In genomic region chrX:78124304-78124703, GRCh38 we compare ENCODE assay signal across 12 cellular contexts. TPM values are rescaled to one million over a fixed set of nuclear protein-coding genes. Genes with fewer than 3 reads are reported as not detected.
DNase-seq lines count a peak whose midpoint lies in the region; ATAC-seq, FAIRE-seq and TF ChIP-seq lines count a peak whose summit lies in the region.
"Had no signal": no experiment of that assay in that cellular context is flagged by ENCODE, and none has a peak within 500 bp of the region (broad histone marks: within the 10 kb centered on the region; RNA-seq: fewer than 3 reads in every experiment).

No MANE protein-coding gene starts in this region.

- H3K4me1 ChIP-seq in hepatocyte (ENCODE audit: insufficient read depth) (no peaks in the 10 kb centered on the region), ovary (ENCODE audit: insufficient read depth) (no peaks in the 10 kb centered on the region)
- H3K4me1 ChIP-seq: left ventricle myocardium inferior, suprapubic skin had no signal

- H3K36me3 ChIP-seq in hepatocyte (replicated peaks; ENCODE audit: insufficient read depth, low read depth) (no peaks in the 10 kb centered on the region), ovary (no peaks in the 10 kb centered on the region)

- TF ChIP-seq POLR2A in GM12891 (IDR thresholded peaks at IDR 0.05; ENCODE audit: low read depth, low read length) (no peak), ovary (IDR thresholded peaks at IDR 0.05) (no peak)

- TF ChIP-seq CTCF in C4-2B (conservative IDR thresholded peaks at IDR 0.05) (0 out of 2 replicates have a peak, but pooled peaks have one; percentile 24), hepatocyte (IDR thresholded peaks at IDR 0.05; ENCODE audit: poor library complexity) (peak; percentile 25), ovary (IDR thresholded peaks at IDR 0.05) (no peak)

- intact Hi-C loops in ovary (cut with DNase I): no loop called here

- ATAC-seq in SK-N-SH treated with all-trans-retinoic acid at 6 μM for 48 hours: peak; percentile 60

- no peak for TF ChIP-seq EP300 in ovary (IDR thresholded peaks at IDR 0.05)

- no peak overlapping the region for H2AFZ ChIP-seq in hepatocyte

- H3K4me3 ChIP-seq in hepatocyte (no peak overlapping the region), ovary (no peak overlapping the region)
- H3K4me3 ChIP-seq: left ventricle myocardium inferior, suprapubic skin had no signal

- FAIRE-seq in GM12891 (lab: Jason Lieb, UNC): peak; percentile 82
- FAIRE-seq: endothelial cell of umbilical vein had no signal

- H3K9me3 ChIP-seq in hepatocyte (ENCODE audit: low read depth): no peaks in the 10 kb centered on the region
- H3K9me3 ChIP-seq in ovary: no peaks in the 10 kb centered on the region
- H3K9me3 ChIP-seq: left ventricle myocardium inferior, suprapubic skin had no signal

- DNase-seq in GM12891 (ENCODE audit: insufficient read length, low spot score): no peak
- DNase-seq in hepatocyte (ENCODE audit: low spot score): no peak
- no peak for DNase-seq in ovary
- no peak for DNase-seq in GOT3 (lab: John Stamatoyannopoulos, UW)
- no peak for DNase-seq in OCI-M2 (lab: John Stamatoyannopoulos, UW; ENCODE audit: unreplicated experiment)
- DNase-seq: activated naive CD8-positive, alpha-beta T cell treated with anti-CD3 and anti-CD28 coated beads, Interleukin-2, amount 10 ng/mL, durations not matched to agents 7 days and 5 days; left ventricle myocardium inferior; NCI-H2081 had no signal

- H3K4me2 ChIP-seq in hepatocyte: no peak overlapping the region

- no peak overlapping the region for H3K27ac ChIP-seq in C4-2B
- H3K27ac ChIP-seq in hepatocyte: no peak overlapping the region
- no peak overlapping the region for H3K27ac ChIP-seq in ovary
- H3K27ac ChIP-seq: left ventricle myocardium inferior, suprapubic skin had no signal

- peaks cover 8% of the 10 kb centered on the region for H3K79me2 ChIP-seq in hepatocyte

- H3K27me3 ChIP-seq in hepatocyte (no peaks in the 10 kb centered on the region), ovary (no peaks in the 10 kb centered on the region)
- H3K27me3 ChIP-seq: suprapubic skin had no signal

- no peaks in the 10 kb centered on the region for H3K9me2 ChIP-seq in hepatocyte (replicated peaks; ENCODE audit: insufficient read depth)

- H4K20me1 ChIP-seq in hepatocyte (ENCODE audit: insufficient read depth, poor library complexity, severe bottlenecking): peaks cover 10% of the 10 kb centered on the region

- WGBS in hepatocyte (ENCODE audit: low lambda C conversion rate, missing lambda C conversion rate): 73% methylated on average over 2 of the region's 2 CpGs
- WGBS in ovary, 3 donors: 70 to 74% (median 71%) methylated on average over 2 of the region's 2 CpGs

TF ChIP-seq in GM12891, 5 proteins besides CTCF, POLR2A, EP300 and RAD21:
- TF ChIP-seq POU2F2 (IDR thresholded peaks at IDR 0.05; ENCODE audit: low read depth, low read length) (no peak), SPI1 (IDR thresholded peaks at IDR 0.05; ENCODE audit: low read depth, low read length) (no peak), PAX5 (IDR thresholded peaks at IDR 0.05; ENCODE audit: insufficient read depth, low read length, severe bottlenecking) (no peak), TAF1 (IDR thresholded peaks at IDR 0.05; ENCODE audit: low read depth, low read length) (no peak)

TF ChIP-seq in SK-N-SH treated with all-trans-retinoic acid at 6 μM for 48 hours, 23 proteins besides CTCF, POLR2A, EP300 and RAD21:
- TF ChIP-seq ESRRG (CRISPR knock-in tag; IDR thresholded peaks at IDR 0.05): no peak
- no peak for TF ChIP-seq ARNTL (CRISPR knock-in tag; IDR thresholded peaks at IDR 0.05; ENCODE audit: borderline replicate concordance, low read depth)
- no peak for TF ChIP-seq ZC3H10 (CRISPR knock-in tag; IDR thresholded peaks at IDR 0.05)
- TF ChIP-seq, protein P1, sequence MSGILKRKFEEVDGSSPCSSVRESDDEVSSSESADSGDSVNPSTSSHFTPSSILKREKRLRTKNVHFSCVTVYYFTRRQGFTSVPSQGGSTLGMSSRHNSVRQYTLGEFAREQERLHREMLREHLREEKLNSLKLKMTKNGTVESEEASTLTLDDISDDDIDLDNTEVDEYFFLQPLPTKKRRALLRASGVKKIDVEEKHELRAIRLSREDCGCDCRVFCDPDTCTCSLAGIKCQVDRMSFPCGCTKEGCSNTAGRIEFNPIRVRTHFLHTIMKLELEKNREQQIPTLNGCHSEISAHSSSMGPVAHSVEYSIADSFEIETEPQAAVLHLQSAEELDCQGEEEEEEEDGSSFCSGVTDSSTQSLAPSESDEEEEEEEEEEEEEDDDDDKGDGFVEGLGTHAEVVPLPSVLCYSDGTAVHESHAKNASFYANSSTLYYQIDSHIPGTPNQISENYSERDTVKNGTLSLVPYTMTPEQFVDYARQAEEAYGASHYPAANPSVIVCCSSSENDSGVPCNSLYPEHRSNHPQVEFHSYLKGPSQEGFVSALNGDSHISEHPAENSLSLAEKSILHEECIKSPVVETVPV (CRISPR knock-in tag; IDR thresholded peaks at IDR 0.05): no peak
- TF ChIP-seq TSHZ2 (CRISPR knock-in tag; IDR thresholded peaks at IDR 0.05): no peak
- TF ChIP-seq CSDC2 (CRISPR knock-in tag; IDR thresholded peaks at IDR 0.05): no peak
- TF ChIP-seq TOX (CRISPR knock-in tag; IDR thresholded peaks at IDR 0.05; ENCODE audit: borderline replicate concordance): no peak
- no peak for TF ChIP-seq PPARA (CRISPR knock-in tag; IDR thresholded peaks at IDR 0.05; ENCODE audit: borderline replicate concordance)
- TF ChIP-seq POU6F1 (CRISPR knock-in tag; IDR thresholded peaks at IDR 0.05; ENCODE audit: borderline replicate concordance, low read depth): no peak
- TF ChIP-seq TCF4 (CRISPR knock-in tag; IDR thresholded peaks at IDR 0.05; ENCODE audit: borderline replicate concordance): no peak
- TF ChIP-seq ISL1 (CRISPR knock-in tag; IDR thresholded peaks at IDR 0.05): no peak

RNA-seq across cellular contexts. Expression of gene TAF9B, which starts 15.1 kb away (rescaled TPM):
- polyA plus RNA-seq in GM12891 (2012; ENCODE audit: low read depth, missing spikeins): 12.1 TPM
- total RNA-seq in hepatocyte (20.0 and 23.0 TPM in 2 replicates), ovary (10 to 100 TPM; 15.0 to 26.9 (median 18.3) TPM)
- polyA plus RNA-seq in hepatocyte (12.0 and 13.5 TPM in 2 replicates), ovary (10 to 100 TPM; 14.3 to 22.9 TPM)

RNA-seq across cellular contexts. Expression of gene PGK1, which starts 20.3 kb away (rescaled TPM):
- polyA plus RNA-seq in GM12891 (2012; ENCODE audit: low read depth, missing spikeins): 633 TPM
- 236 and 255 TPM in 2 replicates for total RNA-seq in hepatocyte
- polyA plus RNA-seq in hepatocyte: 279 and 283 TPM in 2 replicates
- 100 to 1,000 TPM in 6 of 7 donors, 10 to 100 TPM in 1; 73.6 to 216 (median 132) TPM for total RNA-seq in ovary
- 100 to 1,000 TPM in 1 of 2 donors, 10 to 100 TPM in 1; 72.5 to 251 TPM for polyA plus RNA-seq in ovary

Comparison
In these comparisons a context has a peak if more than half of its experiments do, and no peak if none do; other contexts are left out.
1. CTCF ChIP-seq: peak in C4-2B (single experiment) and hepatocyte (single experiment); none in ovary (0 of 3).